6 cellular contexts compared by ENCODE assay signal in genomic region chr3:50365842-50366220, GRCh38. TPM values are rescaled to one million over a fixed set of nuclear protein-coding genes. Genes with fewer than 3 reads are reported as not detected.
DNase-seq lines count a peak whose midpoint lies in the region; ATAC-seq lines count a peak whose summit lies in the region.

No MANE protein-coding gene starts in this region.

- H3K4me1 ChIP-seq in esophagus (ENCODE audit: control insufficient read depth in 2 of 2, insufficient read depth in 2 of 2, low read length in 1 of 2) (peaks cover 9 to 16% of the 10 kb centered on the region in 2 donors), thymus (ENCODE audit: control insufficient read depth, insufficient read depth, low read length) (peaks cover 11% of the 10 kb centered on the region)

- H3K27ac ChIP-seq in esophagus (ENCODE audit: low read depth in 2 of 2, low read length in 1 of 2) (peak overlapping the region in 1 of 2 donors; percentile 83), thymus (ENCODE audit: low read depth) (no peak overlapping the region)

- DNase-seq in activated T-cell treated with anti-CD3 and anti-CD28 coated beads, Interleukin-2, amount 50 U/mL, for 4 hours = no peak
- DNase-seq in activated T-cell treated with anti-CD3 and anti-CD28 coated beads for 4 hours = no peak
- DNase-seq in NCI-H146 (lab: John Stamatoyannopoulos, UW) = no peak

- H3K27me3 ChIP-seq in esophagus (ENCODE audit: control insufficient read depth in 1 of 2, insufficient read depth in 2 of 2, low read length in 2 of 2) (no peaks in the 10 kb centered on the region), thymus (ENCODE audit: control insufficient read depth, insufficient read depth) (no peaks in the 10 kb centered on the region)

- H3K36me3 ChIP-seq in esophagus (ENCODE audit: control insufficient read depth in 2 of 2, insufficient read depth in 2 of 2, low read length in 1 of 2) = no peaks in the 10 kb centered on the region
- H3K36me3 ChIP-seq in thymus (ENCODE audit: control insufficient read depth, insufficient read depth) = no peaks in the 10 kb centered on the region

- no peaks in the 10 kb centered on the region for H3K9me3 ChIP-seq in esophagus (ENCODE audit: control insufficient read depth in 2 of 2, insufficient read depth in 1 of 2, low read depth in 1 of 2, low read length in 1 of 2)
- no peaks in the 10 kb centered on the region for H3K9me3 ChIP-seq in thymus (ENCODE audit: control insufficient read depth)

- H3K4me3 ChIP-seq in esophagus (ENCODE audit: low read depth in 1 of 2, low read length in 2 of 2) (peak overlapping the region; percentile 57 to 60), thymus (ENCODE audit: low read length) (peak overlapping the region; percentile 51)

- no peaks in the 10 kb centered on the region for H3K9me3 Mint-ChIP-seq in activated T-cell treated with anti-CD3 and anti-CD28 coated beads, Interleukin-2, amount 50 U/mL, for 4 hours

- peak overlapping the region; percentile 82 for H3K4me3 Mint-ChIP-seq in activated T-cell treated with anti-CD3 and anti-CD28 coated beads, Interleukin-2, amount 50 U/mL, for 4 hours

- H3K4me1 Mint-ChIP-seq in activated T-cell treated with anti-CD3 and anti-CD28 coated beads, Interleukin-2, amount 50 U/mL, for 4 hours (ENCODE audit: low read depth) = peaks cover 17% of the 10 kb centered on the region

- WGBS in esophagus, 2 donors = 69 to 71% methylated on average over 5 of the region's 5 CpGs
- 78% methylated on average over 5 of the region's 5 CpGs for WGBS in thymus

- no peak for ATAC-seq in activated T-cell treated with anti-CD3 and anti-CD28 coated beads, Interleukin-2, amount 50 U/mL, for 4 hours
- no peak for ATAC-seq in activated CD4-positive, CD25-positive, alpha-beta regulatory T cell treated with anti-CD3 and anti-CD28 coated beads, Interleukin-2, amount 50 U/mL, for 24 hours

- H3K27me3 Mint-ChIP-seq in activated T-cell treated with anti-CD3 and anti-CD28 coated beads, Interleukin-2, amount 50 U/mL, for 4 hours (ENCODE audit: low read depth) = no peaks in the 10 kb centered on the region

- H3K36me3 Mint-ChIP-seq in activated T-cell treated with anti-CD3 and anti-CD28 coated beads, Interleukin-2, amount 50 U/mL, for 4 hours (ENCODE audit: insufficient read depth) = no peaks in the 10 kb centered on the region

RNA-seq across cellular contexts. Expression of gene TMEM115, which starts 6.5 kb away (rescaled TPM):
- 10 to 100 TPM; 25.2 to 27.4 (median 25.4) TPM for total RNA-seq in activated T-cell treated with anti-CD3 and anti-CD28 coated beads, Interleukin-2, amount 50 U/mL, for 4 hours
- polyA plus RNA-seq in esophagus (10 to 100 TPM; 16.2 to 23.0 TPM), thymus (21.9 TPM)

RNA-seq across cellular contexts. Expression of gene CYB561D2, which starts 15.2 kb away (rescaled TPM):
- 10 to 100 TPM; 31.8 to 35.3 (median 33.1) TPM for total RNA-seq in activated T-cell treated with anti-CD3 and anti-CD28 coated beads, Interleukin-2, amount 50 U/mL, for 4 hours
- polyA plus RNA-seq in esophagus (10 to 100 TPM; 12.8 to 21.8 TPM), thymus (28.5 TPM)

RNA-seq across cellular contexts. Expression of gene NPRL2, which starts 15.3 kb away (rescaled TPM):
- 10 to 100 TPM; 34.0 to 46.9 (median 37.0) TPM for total RNA-seq in activated T-cell treated with anti-CD3 and anti-CD28 coated beads, Interleukin-2, amount 50 U/mL, for 4 hours
- polyA plus RNA-seq in esophagus (10 to 100 TPM; 14.9 to 16.4 TPM), thymus (24.5 TPM)

RNA-seq across cellular contexts. Expression of gene ZMYND10, which starts 20.3 kb away (rescaled TPM):
- total RNA-seq in activated T-cell treated with anti-CD3 and anti-CD28 coated beads, Interleukin-2, amount 50 U/mL, for 4 hours = 1 to 10 TPM in 1 of 3 donors, under 1 TPM in 2; 0.71 to 1.0 (median 0.96) TPM
- polyA plus RNA-seq in esophagus (under 1 TPM; 0.29 to 0.35 TPM), thymus (5.5 TPM)

RNA-seq across cellular contexts. Expression of gene RASSF1, which starts 25.2 kb away (rescaled TPM):
- 10 to 100 TPM; 33.7 to 40.3 (median 37.3) TPM for total RNA-seq in activated T-cell treated with anti-CD3 and anti-CD28 coated beads, Interleukin-2, amount 50 U/mL, for 4 hours
- 10 to 100 TPM; 15.0 to 20.3 TPM for polyA plus RNA-seq in esophagus
- 40.3 TPM for polyA plus RNA-seq in thymus
